In genomic region chr19:30879225-30879624, GRCh38 we compare ENCODE assay signal across 15 cellular contexts.
A peak's percentile ranks its signal among the peaks of the same experiment; 100 is the strongest.
DNase-seq lines count a peak whose midpoint lies in the region; ATAC-seq and TF ChIP-seq lines count a peak whose summit lies in the region.
"Had no signal": no experiment of that assay in that cellular context is flagged by ENCODE, and none has a peak within 500 bp of the region (broad histone marks: within the 10 kb centered on the region; RNA-seq: fewer than 3 reads in every experiment).

No MANE protein-coding gene starts in this region.

- TF ChIP-seq CTCF in CD14-positive monocyte (IDR thresholded peaks at IDR 0.05), result no peak

- ATAC-seq in left lobe of liver (no peak), HG03196 (IDR thresholded peaks at IDR 0.05; ENCODE audit: unreplicated experiment) (no peak)
- ATAC-seq: HepG2 had no signal

- H3K9me3 Mint-ChIP-seq in CD14-positive monocyte, result peaks cover 0 to 5% (median 2%) of the 10 kb centered on the region in 7 donors

- no peaks in the 10 kb centered on the region for H3K36me3 Mint-ChIP-seq in CD14-positive monocyte
- H3K36me3 Mint-ChIP-seq: CD4-positive, alpha-beta memory T cell; IgD-negative memory B cell had no signal

- H3K4me3 Mint-ChIP-seq in CD14-positive monocyte, result no peak overlapping the region
- H3K4me3 Mint-ChIP-seq: B cell; CD4-positive, alpha-beta memory T cell; IgD-negative memory B cell had no signal

- peaks cover 0 to 9% (median 5%) of the 10 kb centered on the region in 3 donors for H3K27me3 Mint-ChIP-seq in CD14-positive monocyte (ENCODE audit: low read depth in 3 of 3)
- H3K27me3 Mint-ChIP-seq: B cell, IgD-negative memory B cell had no signal

- peak; percentile 3 for DNase-seq in activated CD8-positive, alpha-beta memory T cell treated with anti-CD3 and anti-CD28 coated beads for 24 hours
- DNase-seq in activated CD8-positive, alpha-beta memory T cell treated with anti-CD3 and anti-CD28 coated beads, Interleukin-2, amount 50 U/mL, for 4 hours, result no peak
- peak; percentile 26 for DNase-seq in CD14-positive monocyte (ENCODE audit: low spot score)
- DNase-seq in left lobe of liver (ENCODE audit: low spot score), result peak; percentile 29
- no peak for DNase-seq in stimulated activated CD4-positive, alpha-beta T cell treated with anti-CD3 and anti-CD28 coated beads, Interleukin-15, amount 100 ng/mL, for 24 hours
- DNase-seq: CD4-positive, alpha-beta memory T cell; DMS153; DMS79; GF-D8; GOT3; H7 had no signal

- intact Hi-C loops in CD14-positive monocyte (cut with micrococcal nuclease), result loop anchor here in 1 of 2 donors (10.0 kb wide), 1 partner anchor 476 kb away; no protein-coding TSS in a partner anchor

- H3K4me1 Mint-ChIP-seq in CD14-positive monocyte, result peaks cover 36% of the 10 kb centered on the region
- H3K4me1 Mint-ChIP-seq: B cell; CD4-positive, alpha-beta memory T cell; IgD-negative memory B cell had no signal

- H3K27ac Mint-ChIP-seq in CD14-positive monocyte, result peak overlapping the region in 2 of 7 donors; percentile 21 to 40
- H3K27ac Mint-ChIP-seq: B cell; CD4-positive, alpha-beta memory T cell had no signal

Comparison
In these comparisons a context has a peak if more than half of its experiments do, and no peak if none do; other contexts are left out.
1. DNase-seq: peak in activated CD8-positive, alpha-beta memory T cell treated with anti-CD3 and anti-CD28 coated beads for 24 hours (single experiment), CD14-positive monocyte (single experiment) and left lobe of liver (single experiment); none in activated CD8-positive, alpha-beta memory T cell treated with anti-CD3 and anti-CD28 coated beads, Interleukin-2, amount 50 U/mL, for 4 hours (single experiment) and stimulated activated CD4-positive, alpha-beta T cell treated with anti-CD3 and anti-CD28 coated beads, Interleukin-15, amount 100 ng/mL, for 24 hours (single experiment).